Comparison of ENCODE assay signal across 23 cellular contexts in genomic region chr7:69177941-69178494, GRCh38.
DNase-seq lines count a peak whose midpoint lies in the region; ATAC-seq and TF ChIP-seq lines count a peak whose summit lies in the region.
"Had no signal": no experiment of that assay in that cellular context is flagged by ENCODE, and none has a peak within 500 bp of the region (broad histone marks: within the 10 kb centered on the region; RNA-seq: fewer than 3 reads in every experiment).

No MANE protein-coding gene starts in this region.

- H3K4me3 ChIP-seq in esophagus squamous epithelium (no peak overlapping the region), mesodermal cell (ENCODE audit: extremely low read depth, insufficient read depth, low read length, poor library complexity, severe bottlenecking) (no peak overlapping the region), smooth muscle cell (no peak overlapping the region)

- no peak overlapping the region for H3K9ac ChIP-seq in smooth muscle cell (ENCODE audit: low read depth)
- H3K9ac ChIP-seq: SK-N-SH had no signal

- no peak for TF ChIP-seq POLR2A in esophagus squamous epithelium (IDR thresholded peaks at IDR 0.05)

- no peak overlapping the region for H2AFZ ChIP-seq in smooth muscle cell (ENCODE audit: low read depth)

- TF ChIP-seq CTCF in esophagus squamous epithelium (IDR thresholded peaks at IDR 0.05), result no peak
- TF ChIP-seq CTCF in smooth muscle cell (IDR thresholded peaks at IDR 0.05; ENCODE audit: borderline replicate concordance, insufficient read depth, poor library complexity, severe bottlenecking), result no peak

- no peaks in the 10 kb centered on the region for H4K20me1 ChIP-seq in smooth muscle cell (ENCODE audit: low read depth)

- no peaks in the 10 kb centered on the region for H3K79me2 ChIP-seq in smooth muscle cell (ENCODE audit: low read depth)

- H3K27ac ChIP-seq in esophagus squamous epithelium (peak overlapping the region in 3 of 4 donors; percentile 38 to 62 (median 45)), mesodermal cell (ENCODE audit: low read depth, low read length, severe bottlenecking) (peak overlapping the region; percentile 50), smooth muscle cell (ENCODE audit: low read depth) (no peak overlapping the region)
- H3K27ac ChIP-seq: 22Rv1, C4-2B, epithelial cell of prostate had no signal

- peak; percentile 43 for DNase-seq in NOMO-1 treated with DMSO at 0.1 percent for 48 hours (lab: John Stamatoyannopoulos, UW; ENCODE audit: unreplicated experiment)
- DNase-seq in NOMO-1 treated with dmso at 0.1 percent for 144 hours (lab: John Stamatoyannopoulos, UW; ENCODE audit: unreplicated experiment), result no peak
- no peak for DNase-seq in esophagus squamous epithelium (lab: John Stamatoyannopoulos, UW)
- no peak for DNase-seq in activated naive CD4-positive, alpha-beta T cell treated with anti-CD3 and anti-CD28 coated beads, Interleukin-2, amount 50 U/mL, for 16 hours
- DNase-seq in smooth muscle cell (lab: John Stamatoyannopoulos, UW; ENCODE audit: unreplicated experiment), result no peak
- DNase-seq: activated CD4-positive, alpha-beta T cell treated with anti-CD3 and anti-CD28 coated beads, Interleukin-2, amount 50 U/mL, for 4 hours; activated gamma-delta T cell treated with Interleukin-2 at 50 U/mL for 16 hours; KG1; midbrain; NCI-H187 treated with DMSO at 0.1 percent for 48 hours; NCI-H345; SK-N-SH; small intestine; stimulated activated CD4-positive, alpha-beta T cell treated with anti-CD3 and anti-CD28 coated beads, Interleukin-4, amount 100 ng/mL, for 1 hour; stimulated activated naive CD8-positive, alpha-beta T cell treated with anti-CD3 and anti-CD28 coated beads, Interleukin-15, Interleukin-2, amounts not matched to agents 100 U/mL and 50 U/mL, for 24 hours; trophoblast cell had no signal

- no peak overlapping the region for H3K4me2 ChIP-seq in smooth muscle cell
- H3K4me2 ChIP-seq: SK-N-SH had no signal

- H3K4me1 ChIP-seq in esophagus squamous epithelium (peaks cover 0 to 4% (median 0%) of the 10 kb centered on the region in 3 donors), mesodermal cell (ENCODE audit: control insufficient read depth, insufficient read depth, low read length, poor library complexity, severe bottlenecking) (no peaks in the 10 kb centered on the region), smooth muscle cell (ENCODE audit: low read depth) (no peaks in the 10 kb centered on the region)

- H3F3A ChIP-seq in smooth muscle cell (ENCODE audit: low read depth), result no peaks in the 10 kb centered on the region

- H3K27me3 ChIP-seq in esophagus squamous epithelium (no peaks in the 10 kb centered on the region), smooth muscle cell (ENCODE audit: low read depth) (peaks cover 24% of the 10 kb centered on the region)

- H3K36me3 ChIP-seq in esophagus squamous epithelium (no peaks in the 10 kb centered on the region), mesodermal cell (ENCODE audit: control insufficient read depth, insufficient read depth, low read length) (no peaks in the 10 kb centered on the region), smooth muscle cell (ENCODE audit: low read depth) (no peaks in the 10 kb centered on the region)

- ATAC-seq in GM19395 (IDR thresholded peaks at IDR 0.05; ENCODE audit: unreplicated experiment) (no peak), GM21619 (IDR thresholded peaks at IDR 0.05; ENCODE audit: unreplicated experiment) (no peak)
- ATAC-seq: stimulated activated naive CD8-positive, alpha-beta T cell treated with anti-CD3 and anti-CD28 coated beads, Interleukin-15, Interleukin-2, amounts not matched to agents 100 U/mL and 50 U/mL, for 24 hours; WTC11 had no signal

- H3K9me3 ChIP-seq in esophagus squamous epithelium (no peaks in the 10 kb centered on the region), mesodermal cell (ENCODE audit: control insufficient read depth, low read length) (peaks cover 3% of the 10 kb centered on the region), smooth muscle cell (replicated peaks; ENCODE audit: low read depth) (no peaks in the 10 kb centered on the region)
- H3K9me3 ChIP-seq: SK-N-SH had no signal

- intact Hi-C loops in esophagus squamous epithelium (cut with DNase I), result no loop called here

- 58 to 64% methylated on average over 9 of the region's 9 CpGs for WGBS in esophagus squamous epithelium, 2 donors
- WGBS in mesodermal cell (ENCODE audit: insufficient coverage in 2 of 2), 2 experiments, result 73 to 92% methylated on average over 6 to 8 of the region's 9 CpGs
- 76% methylated on average over 9 of the region's 9 CpGs for WGBS in smooth muscle cell (ENCODE audit: low lambda C conversion rate)
